ENCODE assay signal across 1 cellular context in the genomic region with DNA sequence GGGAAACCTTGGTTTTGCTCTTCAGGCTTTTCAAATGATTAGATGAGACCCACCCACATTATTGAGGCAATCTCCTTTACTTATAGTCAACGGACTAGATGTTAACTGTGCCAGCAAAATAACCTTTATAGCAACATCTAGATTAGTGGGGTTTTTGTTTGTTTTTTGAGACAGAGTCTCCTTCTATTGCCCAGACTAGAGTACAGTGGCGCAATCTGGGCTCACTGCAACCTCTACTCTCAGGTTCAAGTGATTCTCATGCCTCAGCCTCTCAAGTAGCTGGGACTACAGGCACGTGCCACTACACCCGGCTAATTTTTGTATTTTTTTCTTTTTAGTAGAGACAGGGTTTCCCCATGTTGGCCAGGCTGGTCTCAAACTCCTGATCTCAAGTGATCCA.
TF ChIP-seq lines count a peak whose summit lies in the region.
"Not testable (repeated sequence)": the region's sequence is repeated elsewhere in the genome, so short reads cannot be mapped to it uniquely, and the experiment has no call there.

No MANE protein-coding gene starts in this region.

TF ChIP-seq in HepG2, 621 proteins besides CTCF, POLR2A, EP300 and RAD21:
- TF ChIP-seq FOXA3 (CRISPR knock-in tag; IDR thresholded peaks at IDR 0.05) (0 out of 2 replicates have a peak, but pooled peaks have one; percentile 19), CEBPG (CRISPR knock-in tag; IDR thresholded peaks at IDR 0.05) (peak; percentile 75), HNF4A (CRISPR knock-in tag; IDR thresholded peaks at IDR 0.05) (0 out of 2 replicates have a peak, but pooled peaks have one; percentile 13), HDAC2 (CRISPR knock-in tag; IDR thresholded peaks at IDR 0.05) (0 out of 2 replicates have a peak, but pooled peaks have one; percentile 27), CEBPB (IDR thresholded peaks at IDR 0.05; ENCODE audit: borderline replicate concordance, low read depth, low read length) (peak; percentile 63; the same call in 1 of the 2 replicates), GATAD2A (CRISPR knock-in tag; IDR thresholded peaks at IDR 0.05) (peak; percentile 22; the same call in 1 of the 2 replicates), HNF4G (IDR thresholded peaks at IDR 0.05; ENCODE audit: borderline replicate concordance, low read depth, low read length) (peak; percentile 21; the same call in 1 of the 2 replicates), ZNF331 (CRISPR knock-in tag; IDR thresholded peaks at IDR 0.05) (0 out of 2 replicates have a peak, but pooled peaks have one; percentile 15), BCL6 (CRISPR knock-in tag; IDR thresholded peaks at IDR 0.05) (0 out of 2 replicates have a peak, but pooled peaks have one; percentile 16)
- TF ChIP-seq, protein P1, sequence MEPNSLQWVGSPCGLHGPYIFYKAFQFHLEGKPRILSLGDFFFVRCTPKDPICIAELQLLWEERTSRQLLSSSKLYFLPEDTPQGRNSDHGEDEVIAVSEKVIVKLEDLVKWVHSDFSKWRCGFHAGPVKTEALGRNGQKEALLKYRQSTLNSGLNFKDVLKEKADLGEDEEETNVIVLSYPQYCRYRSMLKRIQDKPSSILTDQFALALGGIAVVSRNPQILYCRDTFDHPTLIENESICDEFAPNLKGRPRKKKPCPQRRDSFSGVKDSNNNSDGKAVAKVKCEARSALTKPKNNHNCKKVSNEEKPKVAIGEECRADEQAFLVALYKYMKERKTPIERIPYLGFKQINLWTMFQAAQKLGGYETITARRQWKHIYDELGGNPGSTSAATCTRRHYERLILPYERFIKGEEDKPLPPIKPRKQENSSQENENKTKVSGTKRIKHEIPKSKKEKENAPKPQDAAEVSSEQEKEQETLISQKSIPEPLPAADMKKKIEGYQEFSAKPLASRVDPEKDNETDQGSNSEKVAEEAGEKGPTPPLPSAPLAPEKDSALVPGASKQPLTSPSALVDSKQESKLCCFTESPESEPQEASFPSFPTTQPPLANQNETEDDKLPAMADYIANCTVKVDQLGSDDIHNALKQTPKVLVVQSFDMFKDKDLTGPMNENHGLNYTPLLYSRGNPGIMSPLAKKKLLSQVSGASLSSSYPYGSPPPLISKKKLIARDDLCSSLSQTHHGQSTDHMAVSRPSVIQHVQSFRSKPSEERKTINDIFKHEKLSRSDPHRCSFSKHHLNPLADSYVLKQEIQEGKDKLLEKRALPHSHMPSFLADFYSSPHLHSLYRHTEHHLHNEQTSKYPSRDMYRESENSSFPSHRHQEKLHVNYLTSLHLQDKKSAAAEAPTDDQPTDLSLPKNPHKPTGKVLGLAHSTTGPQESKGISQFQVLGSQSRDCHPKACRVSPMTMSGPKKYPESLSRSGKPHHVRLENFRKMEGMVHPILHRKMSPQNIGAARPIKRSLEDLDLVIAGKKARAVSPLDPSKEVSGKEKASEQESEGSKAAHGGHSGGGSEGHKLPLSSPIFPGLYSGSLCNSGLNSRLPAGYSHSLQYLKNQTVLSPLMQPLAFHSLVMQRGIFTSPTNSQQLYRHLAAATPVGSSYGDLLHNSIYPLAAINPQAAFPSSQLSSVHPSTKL (CRISPR knock-in tag; IDR thresholded peaks at IDR 0.05), result 0 out of 2 replicates have a peak, but pooled peaks have one; percentile 51
- TF ChIP-seq, protein P2, sequence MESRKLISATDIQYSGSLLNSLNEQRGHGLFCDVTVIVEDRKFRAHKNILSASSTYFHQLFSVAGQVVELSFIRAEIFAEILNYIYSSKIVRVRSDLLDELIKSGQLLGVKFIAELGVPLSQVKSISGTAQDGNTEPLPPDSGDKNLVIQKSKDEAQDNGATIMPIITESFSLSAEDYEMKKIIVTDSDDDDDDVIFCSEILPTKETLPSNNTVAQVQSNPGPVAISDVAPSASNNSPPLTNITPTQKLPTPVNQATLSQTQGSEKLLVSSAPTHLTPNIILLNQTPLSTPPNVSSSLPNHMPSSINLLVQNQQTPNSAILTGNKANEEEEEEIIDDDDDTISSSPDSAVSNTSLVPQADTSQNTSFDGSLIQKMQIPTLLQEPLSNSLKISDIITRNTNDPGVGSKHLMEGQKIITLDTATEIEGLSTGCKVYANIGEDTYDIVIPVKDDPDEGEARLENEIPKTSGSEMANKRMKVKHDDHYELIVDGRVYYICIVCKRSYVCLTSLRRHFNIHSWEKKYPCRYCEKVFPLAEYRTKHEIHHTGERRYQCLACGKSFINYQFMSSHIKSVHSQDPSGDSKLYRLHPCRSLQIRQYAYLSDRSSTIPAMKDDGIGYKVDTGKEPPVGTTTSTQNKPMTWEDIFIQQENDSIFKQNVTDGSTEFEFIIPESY (CRISPR knock-in tag; IDR thresholded peaks at IDR 0.05), result peak; percentile 26; the same call in 1 of the 2 replicates
- TF ChIP-seq, protein P3, sequence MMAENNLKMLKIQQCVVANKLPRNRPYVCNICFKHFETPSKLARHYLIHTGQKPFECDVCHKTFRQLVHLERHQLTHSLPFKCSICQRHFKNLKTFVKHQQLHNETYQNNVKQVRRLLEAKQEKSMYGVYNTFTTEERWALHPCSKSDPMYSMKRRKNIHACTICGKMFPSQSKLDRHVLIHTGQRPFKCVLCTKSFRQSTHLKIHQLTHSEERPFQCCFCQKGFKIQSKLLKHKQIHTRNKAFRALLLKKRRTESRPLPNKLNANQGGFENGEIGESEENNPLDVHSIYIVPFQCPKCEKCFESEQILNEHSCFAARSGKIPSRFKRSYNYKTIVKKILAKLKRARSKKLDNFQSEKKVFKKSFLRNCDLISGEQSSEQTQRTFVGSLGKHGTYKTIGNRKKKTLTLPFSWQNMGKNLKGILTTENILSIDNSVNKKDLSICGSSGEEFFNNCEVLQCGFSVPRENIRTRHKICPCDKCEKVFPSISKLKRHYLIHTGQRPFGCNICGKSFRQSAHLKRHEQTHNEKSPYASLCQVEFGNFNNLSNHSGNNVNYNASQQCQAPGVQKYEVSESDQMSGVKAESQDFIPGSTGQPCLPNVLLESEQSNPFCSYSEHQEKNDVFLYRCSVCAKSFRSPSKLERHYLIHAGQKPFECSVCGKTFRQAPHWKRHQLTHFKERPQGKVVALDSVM (CRISPR knock-in tag; IDR thresholded peaks at IDR 0.05), result peak; percentile 84
- not testable (repeated sequence) for TF ChIP-seq HNF4G (CRISPR knock-in tag; IDR thresholded peaks at IDR 0.05; ENCODE audit: borderline replicate concordance, low read depth)
- TF ChIP-seq, protein P4, sequence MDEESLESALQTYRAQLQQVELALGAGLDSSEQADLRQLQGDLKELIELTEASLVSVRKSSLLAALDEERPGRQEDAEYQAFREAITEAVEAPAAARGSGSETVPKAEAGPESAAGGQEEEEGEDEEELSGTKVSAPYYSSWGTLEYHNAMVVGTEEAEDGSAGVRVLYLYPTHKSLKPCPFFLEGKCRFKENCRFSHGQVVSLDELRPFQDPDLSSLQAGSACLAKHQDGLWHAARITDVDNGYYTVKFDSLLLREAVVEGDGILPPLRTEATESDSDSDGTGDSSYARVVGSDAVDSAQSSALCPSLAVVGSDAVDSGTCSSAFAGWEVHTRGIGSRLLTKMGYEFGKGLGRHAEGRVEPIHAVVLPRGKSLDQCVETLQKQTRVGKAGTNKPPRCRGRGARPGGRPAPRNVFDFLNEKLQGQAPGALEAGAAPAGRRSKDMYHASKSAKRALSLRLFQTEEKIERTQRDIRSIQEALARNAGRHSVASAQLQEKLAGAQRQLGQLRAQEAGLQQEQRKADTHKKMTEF (CRISPR knock-in tag; IDR thresholded peaks at IDR 0.05), result peak; percentile 38; the same call in 1 of the 2 replicates
